Comparison of ENCODE assay signal across 12 cellular contexts in the genomic region with DNA sequence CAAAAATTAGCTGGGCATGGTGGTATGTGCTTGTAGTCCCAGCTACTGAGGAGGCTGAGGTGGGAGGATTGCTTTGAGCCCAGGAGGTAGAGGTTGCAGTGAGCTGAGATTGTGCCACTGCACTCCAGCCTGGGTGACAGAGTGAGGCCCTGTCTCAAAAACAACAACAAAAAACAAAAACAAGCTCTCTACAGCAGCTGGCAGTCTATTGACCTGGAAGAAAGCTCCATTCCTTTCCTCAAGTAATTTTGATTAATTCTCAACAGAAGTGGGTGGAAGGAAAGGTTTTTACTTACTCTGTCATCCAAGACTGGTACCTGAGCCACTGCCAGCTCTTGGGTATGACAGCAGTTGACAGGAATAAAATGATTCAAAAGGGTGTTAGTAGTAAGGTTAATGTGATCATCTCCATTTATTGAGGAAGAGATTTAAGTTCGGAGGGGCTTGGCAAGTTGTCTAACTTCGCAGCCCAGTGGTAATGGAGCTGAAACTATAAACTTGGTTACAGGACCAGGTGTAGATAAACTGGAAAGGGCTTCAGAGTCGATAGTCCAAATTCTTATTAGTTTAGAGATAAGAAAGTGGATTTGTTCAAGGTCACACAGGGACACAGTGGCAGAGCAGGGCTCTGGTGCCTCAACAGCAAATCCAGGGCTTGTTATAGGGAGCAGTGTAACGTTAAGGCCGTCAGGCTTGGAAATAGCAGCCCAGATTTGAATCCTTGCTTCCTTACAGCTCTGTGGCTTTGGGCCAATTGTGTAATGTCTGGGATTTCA. TPM values are rescaled to one million over a fixed set of nuclear protein-coding genes. Genes with fewer than 3 reads are reported as not detected.
A peak's percentile ranks its signal among the peaks of the same experiment; 100 is the strongest.
DNase-seq lines count a peak whose midpoint lies in the region; ATAC-seq, FAIRE-seq and TF ChIP-seq lines count a peak whose summit lies in the region.
"Had no signal": no experiment of that assay in that cellular context is flagged by ENCODE, and none has a peak within 500 bp of the region (broad histone marks: within the 10 kb centered on the region; RNA-seq: fewer than 3 reads in every experiment).

No MANE protein-coding gene starts in this region.

- dilution Hi-C loops in endothelial cell of umbilical vein (cut with MboI; ENCODE audit: extremely low pct_ligation_motif_present, low sequenced_read_pairs): no loop called here

- H3K27me3 ChIP-seq in DOHH2 (ENCODE audit: control insufficient read depth, low read length): no peaks in the 10 kb centered on the region
- no peaks in the 10 kb centered on the region for H3K27me3 ChIP-seq in OCI-LY1 (ENCODE audit: insufficient read depth, low read length)
- no peaks in the 10 kb centered on the region for H3K27me3 ChIP-seq in endothelial cell of umbilical vein (ENCODE audit: control insufficient read depth in 2 of 2, insufficient read depth in 2 of 2, low read length in 2 of 2)

- intact Hi-C loops in endothelial cell of umbilical vein (cut with micrococcal nuclease): no loop called here

- H3K9me1 ChIP-seq in endothelial cell of umbilical vein (replicated peaks; ENCODE audit: control insufficient read depth, extremely low read depth, insufficient read depth, low read length): no peaks in the 10 kb centered on the region

- peaks cover 92% of the 10 kb centered on the region for H3F3A ChIP-seq in DOHH2 (ENCODE audit: control insufficient read depth, insufficient read depth)
- peaks cover 32% of the 10 kb centered on the region for H3F3A ChIP-seq in OCI-LY1 (ENCODE audit: insufficient read depth, low read length)

- no peaks in the 10 kb centered on the region for H3K9me3 Mint-ChIP-seq in osteocyte (ENCODE audit: unreplicated experiment)

- BruUV-seq in endothelial cell of umbilical vein (replicated peaks; lab: Mats Ljungman, UMichigan): no TSS peak

- POLR2A ChIA-PET in endothelial cell of umbilical vein (lab: Charles Lee): interaction anchor here (0.6 to 1.8 kb wide), 5 partner anchors 10 to 70 kb away, joined by 3 to 5 read pairs (median 4); a partner anchor contains a TSS

- H3K4me1 ChIP-seq in DOHH2 (ENCODE audit: control insufficient read depth, low read length) (no peaks in the 10 kb centered on the region), OCI-LY1 (ENCODE audit: insufficient read depth, low read length, severe bottlenecking) (no peaks in the 10 kb centered on the region), endothelial cell of umbilical vein (ENCODE audit: control insufficient read depth, extremely low read depth, insufficient read depth, low read length) (no peaks in the 10 kb centered on the region)
- H3K4me1 ChIP-seq: prostate gland had no signal

- CTCF ChIA-PET in endothelial cell of umbilical vein (lab: Charles Lee): interaction anchor here (0.7 to 2.7 kb wide), 6 partner anchors 13 to 160 kb away, joined by 3 to 8 read pairs (median 4); no protein-coding TSS in a partner anchor

- H3K9me3 ChIP-seq in DOHH2 (ENCODE audit: control insufficient read depth, insufficient read depth, low read length): no peaks in the 10 kb centered on the region
- no peaks in the 10 kb centered on the region for H3K9me3 ChIP-seq in OCI-LY1 (ENCODE audit: low read length)
- no peaks in the 10 kb centered on the region for H3K9me3 ChIP-seq in endothelial cell of umbilical vein (replicated peaks; ENCODE audit: control insufficient read depth, insufficient read depth, low read length)
- H3K9me3 ChIP-seq: prostate gland had no signal

- peaks cover 58% of the 10 kb centered on the region for H3K36me3 Mint-ChIP-seq in osteocyte (ENCODE audit: unreplicated experiment)

- TF ChIP-seq CTCF in DOHH2 (IDR thresholded peaks at IDR 0.05; ENCODE audit: low read depth, low read length, poor library complexity, severe bottlenecking): no peak
- TF ChIP-seq CTCF in OCI-LY1 (IDR thresholded peaks at IDR 0.05; ENCODE audit: low read length): no peak
- TF ChIP-seq CTCF in endothelial cell of umbilical vein (IDR thresholded peaks at IDR 0.05; ENCODE audit: extremely low read depth in 1 of 2, insufficient read depth in 1 of 2, low read depth in 1 of 2, low read length in 2 of 2): no peak
- no peak for TF ChIP-seq CTCF in osteocyte (IDR thresholded peaks at IDR 0.05)

- peaks cover 21% of the 10 kb centered on the region for H3K79me2 ChIP-seq in DOHH2 (ENCODE audit: control insufficient read depth, low read length)
- H3K79me2 ChIP-seq in OCI-LY1 (ENCODE audit: insufficient read depth, low read length): no peaks in the 10 kb centered on the region
- peaks cover 30% of the 10 kb centered on the region for H3K79me2 ChIP-seq in endothelial cell of umbilical vein (ENCODE audit: control insufficient read depth, insufficient read depth, low read length)

- peaks cover 32% of the 10 kb centered on the region for H3K4me1 Mint-ChIP-seq in osteocyte (ENCODE audit: unreplicated experiment)

- no peaks in the 10 kb centered on the region for H3K27me3 Mint-ChIP-seq in osteocyte (ENCODE audit: unreplicated experiment)

- peak overlapping the region; percentile 71 for H3K27ac Mint-ChIP-seq in osteocyte (ENCODE audit: unreplicated experiment)

- H3K27ac ChIP-seq in DOHH2 (ENCODE audit: low read depth, low read length) (peak overlapping the region; percentile 8; the same call in 1 of the 2 replicates), OCI-LY1 (ENCODE audit: low read depth, low read length, poor library complexity, severe bottlenecking) (peak overlapping the region; percentile 22), endothelial cell of umbilical vein (ENCODE audit: insufficient read depth, low read depth, low read length) (no peak overlapping the region)

- H3K9me2 ChIP-seq in DOHH2 (replicated peaks; ENCODE audit: control insufficient read depth, low read length) (no peaks in the 10 kb centered on the region), OCI-LY1 (ENCODE audit: low read depth, low read length) (no peaks in the 10 kb centered on the region)

- no peak for DNase-seq in endothelial cell of umbilical vein (ENCODE audit: low read depth, low spot score)
- no peak for DNase-seq in osteocyte (ENCODE audit: extremely low spot score, unreplicated experiment)
- DNase-seq in hippocampal formation (lab: John Stamatoyannopoulos, UW): no peak
- DNase-seq in NCI-H345 (lab: John Stamatoyannopoulos, UW): no peak
- no peak for DNase-seq in HuH-7.5 (ENCODE audit: low spot score)
- DNase-seq: NCI-H2081 had no signal

- H4K20me1 ChIP-seq in DOHH2 (ENCODE audit: control insufficient read depth, insufficient read depth, low read depth, low read length) (peaks cover 25% of the 10 kb centered on the region), OCI-LY1 (ENCODE audit: insufficient read depth, low read length) (no peaks in the 10 kb centered on the region), endothelial cell of umbilical vein (replicated peaks; ENCODE audit: control insufficient read depth, extremely low read depth, insufficient read depth, low read length) (peaks cover 15% of the 10 kb centered on the region)

- no peak for ATAC-seq in GM18867 (IDR thresholded peaks at IDR 0.05; ENCODE audit: unreplicated experiment)

- no peak overlapping the region for H3K4me3 Mint-ChIP-seq in osteocyte (ENCODE audit: unreplicated experiment)

- H3K4me2 ChIP-seq in DOHH2 (ENCODE audit: low read length): no peak overlapping the region
- no peak overlapping the region for H3K4me2 ChIP-seq in OCI-LY1 (ENCODE audit: low read length)
- H3K4me2 ChIP-seq in endothelial cell of umbilical vein (ENCODE audit: insufficient read depth, low read length): no peak overlapping the region

- H2AFZ ChIP-seq in OCI-LY1 (ENCODE audit: low read length) (no peak overlapping the region), endothelial cell of umbilical vein (ENCODE audit: low read depth, low read length) (no peak overlapping the region)

- H3K36me3 ChIP-seq in DOHH2 (ENCODE audit: control insufficient read depth, low read length): peaks cover 85% of the 10 kb centered on the region
- peaks cover 93% of the 10 kb centered on the region for H3K36me3 ChIP-seq in OCI-LY1 (ENCODE audit: insufficient read depth, low read length)
- peaks cover 18 to 41% of the 10 kb centered on the region in 2 experiments for H3K36me3 ChIP-seq in endothelial cell of umbilical vein (ENCODE audit: control insufficient read depth in 2 of 2, extremely low read depth in 1 of 2, insufficient read depth in 2 of 2, low read length in 2 of 2)

- H3K4me3 ChIP-seq in DOHH2 (ENCODE audit: low read length) (no peak overlapping the region), OCI-LY1 (ENCODE audit: low read depth, low read length, poor library complexity, severe bottlenecking) (no peak overlapping the region), endothelial cell of umbilical vein (replicated peaks in 1 of 3; ENCODE audit: insufficient read depth in 1 of 3, low read depth in 1 of 3, low read length in 3 of 3) (no peak overlapping the region)
- H3K4me3 ChIP-seq: prostate gland had no signal

- TF ChIP-seq POLR2A in endothelial cell of umbilical vein (IDR thresholded peaks at IDR 0.05; ENCODE audit: low read depth, low read length): no peak

- no peak for FAIRE-seq in endothelial cell of umbilical vein (lab: Jason Lieb, UNC)
- FAIRE-seq: bronchial epithelial cell, TTC549 had no signal

- H3K9ac ChIP-seq in OCI-LY1 (ENCODE audit: low read length): no peak overlapping the region
- H3K9ac ChIP-seq in endothelial cell of umbilical vein (replicated peaks; ENCODE audit: extremely low read depth, insufficient read depth, low read length): no peak overlapping the region

TF ChIP-seq in endothelial cell of umbilical vein, 7 proteins besides CTCF, POLR2A, EP300 and RAD21:
- TF ChIP-seq POLR2AphosphoS5 (IDR thresholded peaks at IDR 0.05; ENCODE audit: insufficient read depth, low read depth, low read length) (peak; percentile 15), FOS (IDR thresholded peaks at IDR 0.05; ENCODE audit: borderline replicate concordance, insufficient read depth, low read length) (no peak)
TF ChIP-seq in endothelial cell of umbilical vein: peak in this region for 1.

RNA-seq across cellular contexts. Expression of a gene that starts 14.8 kb away (rescaled TPM):
- total RNA-seq in endothelial cell of umbilical vein: 393 and 422 TPM in 2 replicates
- polyA plus RNA-seq in endothelial cell of umbilical vein: 308 and 317 TPM in 2 replicates
- polyA plus RNA-seq in endothelial cell of umbilical vein (2011; cell fraction: cytosol; rRNA removed): 335 and 360 TPM in 2 replicates
- polyA plus RNA-seq in endothelial cell of umbilical vein (2011; cell fraction: nucleus; rRNA removed): 386 and 564 TPM in 2 replicates
- 335 and 360 TPM in 2 replicates for polyA plus RNA-seq in endothelial cell of umbilical vein (2012)
- polyA minus RNA-seq in endothelial cell of umbilical vein: 197 and 229 TPM in 2 replicates
- polyA minus RNA-seq in endothelial cell of umbilical vein (2011; cell fraction: cytosol; rRNA and poly(A)+ RNA removed): 109 TPM
- polyA minus RNA-seq in endothelial cell of umbilical vein (2011; cell fraction: nucleus; rRNA and poly(A)+ RNA removed): 251 and 283 TPM in 2 replicates
- 209 and 216 TPM in 2 replicates for total RNA-seq in osteocyte
